26 cellular contexts compared by ENCODE assay signal in the genomic region with DNA sequence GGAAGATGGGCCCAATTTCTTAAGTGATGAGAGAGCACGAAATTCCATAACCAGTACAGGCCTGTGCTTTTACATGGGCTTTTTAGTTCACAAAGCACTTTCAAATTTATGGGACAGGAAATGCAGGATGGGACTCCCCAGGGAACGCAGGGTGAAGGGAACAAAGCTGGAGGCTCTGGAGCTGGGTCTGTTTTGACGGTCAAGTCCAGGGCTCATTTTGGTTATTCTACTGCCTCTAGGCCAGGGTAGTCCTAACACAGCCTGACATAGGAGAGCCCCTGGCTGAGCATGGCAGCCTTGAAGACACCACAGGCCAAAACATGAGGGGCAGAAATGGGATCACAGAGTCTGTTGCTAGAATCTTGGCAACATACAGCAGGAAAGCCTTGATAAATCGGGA. TPM values are rescaled to one million over a fixed set of nuclear protein-coding genes. Genes with fewer than 3 reads are reported as not detected.
"Had no signal": no experiment of that assay in that cellular context is flagged by ENCODE, and none has a peak within 500 bp of the region (broad histone marks: within the 10 kb centered on the region; RNA-seq: fewer than 3 reads in every experiment).

No MANE protein-coding gene starts in this region.

- H3K27me3 ChIP-seq: ascending aorta had no signal

- H3K36me3 ChIP-seq: ascending aorta had no signal

- H3K9me3 ChIP-seq: ascending aorta had no signal

- H3K4me1 Mint-ChIP-seq: activated CD8-positive, alpha-beta memory T cell treated with anti-CD3 and anti-CD28 coated beads, Interleukin-2, amount 10 ng/mL, durations not matched to agents 7 days and 5 days; activated naive CD8-positive, alpha-beta T cell treated with anti-CD3 and anti-CD28 coated beads, Interleukin-2, amount 50 U/mL, for 24 hours had no signal

- H3K4me1 ChIP-seq: ascending aorta had no signal

- DNase-seq: activated CD4-positive, alpha-beta T cell treated with anti-CD3 and anti-CD28 coated beads, Interleukin-2, amount 10 ng/mL, durations not matched to agents 24 days and 14 days; activated CD4-positive, alpha-beta T cell treated with anti-CD3 and anti-CD28 coated beads, Interleukin-2, amount 50 U/mL, for 48 hours; activated CD4-positive, CD25-positive, alpha-beta regulatory T cell treated with anti-CD3 and anti-CD28 coated beads, Interleukin-2, amount 50 U/mL, for 72 hours; activated CD8-positive, alpha-beta memory T cell treated with anti-CD3 and anti-CD28 coated beads, Interleukin-2, amount 10 ng/mL, durations not matched to agents 7 days and 5 days; activated effector memory CD4-positive, alpha-beta T cell treated with anti-CD3 and anti-CD28 coated beads, Interleukin-2, amount 50 U/mL, for 16 hours; activated naive CD4-positive, alpha-beta T cell treated with Interleukin-2 at 50 U/mL for 16 hours; activated naive CD8-positive, alpha-beta T cell treated with anti-CD3 and anti-CD28 coated beads, Interleukin-2, amount 50 U/mL, for 24 hours; activated T-cell treated with anti-CD3 and anti-CD28 coated beads, Interleukin-2, amount 50 U/mL, for 24 hours; amniotic stem cell; Kasumi-1; NCI-H1048; NCI-H146; NCI-H187 treated with DMSO at 0.1 percent for 48 hours; NCI-H2081 treated with DMSO at 0.1 percent for 48 hours; NCI-H446; NCI-H524; SIG-M5; T-helper 17 cell; T-helper 9 cell had no signal

- H3K4me3 Mint-ChIP-seq: activated CD4-positive, alpha-beta T cell treated with anti-CD3 and anti-CD28 coated beads, Interleukin-2, amount 10 ng/mL, durations not matched to agents 24 days and 14 days; activated CD8-positive, alpha-beta memory T cell treated with anti-CD3 and anti-CD28 coated beads, Interleukin-2, amount 10 ng/mL, durations not matched to agents 7 days and 5 days; activated naive CD8-positive, alpha-beta T cell treated with anti-CD3 and anti-CD28 coated beads, Interleukin-2, amount 50 U/mL, for 24 hours; activated T-cell treated with anti-CD3 and anti-CD28 coated beads, Interleukin-2, amount 50 U/mL, for 24 hours; activated T-helper 1 cell treated with anti-CD3 and anti-CD28 coated beads, Interleukin-12 subunit alpha, Interleukin-12 subunit beta, Interleukin-2, Interleukin-4 antibody, amounts not matched to agents 30 ng/mL and 10 ng/mL and 1 ng/mL, durations not matched to agents 14 hours and 24 hours and 36 hours; brain; central memory CD8-positive, alpha-beta T cell; T-helper 17 cell; WTC11 had no signal

- H3K9me3 Mint-ChIP-seq: activated CD4-positive, alpha-beta T cell treated with anti-CD3 and anti-CD28 coated beads, Interleukin-2, amount 10 ng/mL, durations not matched to agents 24 days and 14 days; activated naive CD4-positive, alpha-beta T cell treated with anti-CD3 and anti-CD28 coated beads, Interleukin-2, amount 50 U/mL, for 72 hours; activated naive CD8-positive, alpha-beta T cell treated with anti-CD3 and anti-CD28 coated beads, Interleukin-2, amount 50 U/mL, for 24 hours; activated T-cell treated with anti-CD3 and anti-CD28 coated beads, Interleukin-2, amount 50 U/mL, for 24 hours; activated T-helper 1 cell treated with anti-CD3 and anti-CD28 coated beads, Interleukin-12 subunit alpha, Interleukin-12 subunit beta, Interleukin-2, Interleukin-4 antibody, amounts not matched to agents 30 ng/mL and 10 ng/mL and 1 ng/mL, durations not matched to agents 14 hours and 24 hours and 36 hours; brain; central memory CD8-positive, alpha-beta T cell; WTC11 had no signal

- H3K27me3 Mint-ChIP-seq: activated CD4-positive, alpha-beta T cell treated with anti-CD3 and anti-CD28 coated beads, Interleukin-2, amount 10 ng/mL, durations not matched to agents 24 days and 14 days; activated CD8-positive, alpha-beta memory T cell treated with anti-CD3 and anti-CD28 coated beads, Interleukin-2, amount 10 ng/mL, durations not matched to agents 7 days and 5 days; activated naive CD8-positive, alpha-beta T cell treated with anti-CD3 and anti-CD28 coated beads, Interleukin-2, amount 50 U/mL, for 24 hours; activated T-cell treated with anti-CD3 and anti-CD28 coated beads, Interleukin-2, amount 50 U/mL, for 24 hours; T-helper 17 cell had no signal

- H3K36me3 Mint-ChIP-seq: brain, WTC11 had no signal

- ATAC-seq: activated CD8-positive, alpha-beta memory T cell treated with anti-CD3 and anti-CD28 coated beads, Interleukin-2, amount 10 ng/mL, durations not matched to agents 7 days and 5 days; activated naive CD4-positive, alpha-beta T cell treated with anti-CD3 and anti-CD28 coated beads, Interleukin-2, amount 50 U/mL, for 72 hours; activated naive CD8-positive, alpha-beta T cell treated with anti-CD3 and anti-CD28 coated beads, Interleukin-2, amount 50 U/mL, for 24 hours; T-helper 17 cell; WTC11 had no signal

- FAIRE-seq: RCC 7860 had no signal

- H3K27ac ChIP-seq: ascending aorta had no signal

- H3K4me3 ChIP-seq: ascending aorta had no signal

- H3K27ac Mint-ChIP-seq: activated CD4-positive, alpha-beta T cell treated with anti-CD3 and anti-CD28 coated beads, Interleukin-2, amount 10 ng/mL, durations not matched to agents 24 days and 14 days; activated CD8-positive, alpha-beta memory T cell treated with anti-CD3 and anti-CD28 coated beads, Interleukin-2, amount 10 ng/mL, durations not matched to agents 7 days and 5 days; activated naive CD4-positive, alpha-beta T cell treated with anti-CD3 and anti-CD28 coated beads, Interleukin-2, amount 50 U/mL, for 72 hours; activated naive CD8-positive, alpha-beta T cell treated with anti-CD3 and anti-CD28 coated beads, Interleukin-2, amount 50 U/mL, for 24 hours; activated T-cell treated with anti-CD3 and anti-CD28 coated beads, Interleukin-2, amount 50 U/mL, for 24 hours; activated T-helper 1 cell treated with anti-CD3 and anti-CD28 coated beads, Interleukin-12 subunit alpha, Interleukin-12 subunit beta, Interleukin-2, Interleukin-4 antibody, amounts not matched to agents 30 ng/mL and 10 ng/mL and 1 ng/mL, durations not matched to agents 14 hours and 24 hours and 36 hours; brain; T-helper 17 cell; WTC11 had no signal

RNA-seq across cellular contexts. Expression of a gene that starts 34.0 kb away (rescaled TPM):
- total RNA-seq: activated CD4-positive, alpha-beta T cell treated with anti-CD3 and anti-CD28 coated beads, Interleukin-2, amount 10 ng/mL, durations not matched to agents 24 days and 14 days; activated CD8-positive, alpha-beta memory T cell treated with anti-CD3 and anti-CD28 coated beads, Interleukin-2, amount 10 ng/mL, durations not matched to agents 7 days and 5 days; activated naive CD4-positive, alpha-beta T cell treated with anti-CD3 and anti-CD28 coated beads, Interleukin-2, amount 50 U/mL, for 72 hours; activated T-helper 1 cell treated with anti-CD3 and anti-CD28 coated beads, Interleukin-12 subunit alpha, Interleukin-12 subunit beta, Interleukin-2, Interleukin-4 antibody, amounts not matched to agents 30 ng/mL and 10 ng/mL and 1 ng/mL, durations not matched to agents 14 hours and 24 hours and 36 hours; ascending aorta had no signal

RNA-seq across cellular contexts. Expression of a gene that starts 59.5 kb away (rescaled TPM):
- total RNA-seq: activated CD4-positive, alpha-beta T cell treated with anti-CD3 and anti-CD28 coated beads, Interleukin-2, amount 10 ng/mL, durations not matched to agents 24 days and 14 days; activated CD8-positive, alpha-beta memory T cell treated with anti-CD3 and anti-CD28 coated beads, Interleukin-2, amount 10 ng/mL, durations not matched to agents 7 days and 5 days; activated naive CD4-positive, alpha-beta T cell treated with anti-CD3 and anti-CD28 coated beads, Interleukin-2, amount 50 U/mL, for 72 hours; activated T-helper 1 cell treated with anti-CD3 and anti-CD28 coated beads, Interleukin-12 subunit alpha, Interleukin-12 subunit beta, Interleukin-2, Interleukin-4 antibody, amounts not matched to agents 30 ng/mL and 10 ng/mL and 1 ng/mL, durations not matched to agents 14 hours and 24 hours and 36 hours; ascending aorta; T-helper 17 cell; WTC11 had no signal
